Comparison of ENCODE assay signal across 29 cellular contexts in genomic region chr3:189070965-189071364, GRCh38.
"Had no signal": no experiment of that assay in that cellular context is flagged by ENCODE, and none has a peak within 500 bp of the region (broad histone marks: within the 10 kb centered on the region; RNA-seq: fewer than 3 reads in every experiment).

No MANE protein-coding gene starts in this region.

- H3K27me3 Mint-ChIP-seq: progenitor cell of endocrine pancreas; stimulated activated memory B cell treated with anti-CD40 and anti-IgM and Interleukin-4, amounts not matched to agents 10 μg/mL and 1 μg/mL and 100 μg/mL, for 72 hours; stimulated activated naive CD8-positive, alpha-beta T cell treated with anti-CD3 and anti-CD28 coated beads, Interleukin-15, amount 100 ng/mL, for 72 hours had no signal

- H3K4me3 ChIP-seq: neural progenitor cell, ovary, psoas muscle, right lobe of liver, sigmoid colon, suprapubic skin, testis, tibial artery, transverse colon, upper lobe of left lung, vagina had no signal

- DNase-seq: natural killer cell; occipital lobe; ovary; posterior cingulate gyrus; psoas muscle; right cardiac atrium; right lobe of liver; sigmoid colon; small intestine; stimulated activated CD4-positive, alpha-beta T cell treated with anti-CD3 and anti-CD28 coated beads, Interleukin-12 subunit alpha, Interleukin-12 subunit beta, amount 100 ng/mL, for 4 hours; stimulated activated CD4-positive, alpha-beta T cell treated with anti-CD3 and anti-CD28 coated beads, Interleukin-1b, Interleukin-23, amount 100 ng/mL, for 48 hours; stimulated activated CD4-positive, alpha-beta T cell treated with anti-CD3 and anti-CD28 coated beads, Interleukin-4, amount 100 ng/mL, for 1 hour; stimulated activated CD4-positive, alpha-beta T cell treated with anti-CD3 and anti-CD28 coated beads, Interleukin-4, amount 100 ng/mL, for 4 hours; stimulated activated CD8-positive, alpha-beta memory T cell treated with anti-CD3 and anti-CD28 coated beads, Interleukin-4, amount 100 ng/mL, for 48 hours; stimulated activated naive CD4-positive, alpha-beta T cell; stimulated activated naive CD8-positive, alpha-beta T cell treated with anti-CD3 and anti-CD28 coated beads, Interleukin-15, Interleukin-2, amounts not matched to agents 100 U/mL and 50 U/mL, for 24 hours; substantia nigra; testis; tibial artery; transverse colon; upper lobe of left lung had no signal

- H3K9me3 Mint-ChIP-seq: natural killer cell had no signal

- H3K36me3 ChIP-seq: neural progenitor cell, ovary, right lobe of liver, sigmoid colon, suprapubic skin, tibial artery, transverse colon, upper lobe of left lung, vagina had no signal

- H3K27me3 ChIP-seq: neural progenitor cell, ovary, right lobe of liver, sigmoid colon, suprapubic skin, testis, tibial artery, transverse colon, upper lobe of left lung, vagina had no signal

- H3K4me3 Mint-ChIP-seq: natural killer cell; nephron; neural progenitor cell; stimulated activated memory B cell treated with anti-CD40 and anti-IgM and Interleukin-4, amounts not matched to agents 10 μg/mL and 1 μg/mL and 100 μg/mL, for 72 hours; stimulated activated naive CD8-positive, alpha-beta T cell treated with anti-CD3 and anti-CD28 coated beads, Interleukin-15, amount 100 ng/mL, for 72 hours had no signal

- H3K27ac ChIP-seq: neural progenitor cell, ovary, parathyroid adenoma, psoas muscle, right lobe of liver, sigmoid colon, suprapubic skin, testis, tibial artery, transverse colon, upper lobe of left lung, vagina had no signal

- H3K4me1 ChIP-seq: neural progenitor cell, parathyroid adenoma, psoas muscle, right lobe of liver, sigmoid colon, suprapubic skin, testis, tibial artery, transverse colon, upper lobe of left lung, vagina had no signal

- H3K4me1 Mint-ChIP-seq: natural killer cell; nephron; neural progenitor cell; stimulated activated memory B cell treated with anti-CD40 and anti-IgM and Interleukin-4, amounts not matched to agents 10 μg/mL and 1 μg/mL and 100 μg/mL, for 72 hours had no signal

- H3K79me2 ChIP-seq: parathyroid adenoma had no signal

- H2AFZ ChIP-seq: neural progenitor cell, parathyroid adenoma had no signal

- H3K36me3 Mint-ChIP-seq: natural killer cell; neural progenitor cell; stimulated activated memory B cell treated with anti-CD40 and anti-IgM and Interleukin-4, amounts not matched to agents 10 μg/mL and 1 μg/mL and 100 μg/mL, for 72 hours had no signal

- H3K27ac Mint-ChIP-seq: natural killer cell; nephron; neural progenitor cell; progenitor cell of endocrine pancreas; stimulated activated memory B cell treated with anti-CD40 and anti-IgM and Interleukin-4, amounts not matched to agents 10 μg/mL and 1 μg/mL and 100 μg/mL, for 72 hours; stimulated activated naive CD8-positive, alpha-beta T cell treated with anti-CD3 and anti-CD28 coated beads, Interleukin-15, amount 100 ng/mL, for 72 hours had no signal

- H3K9ac ChIP-seq: neural progenitor cell, parathyroid adenoma had no signal

- H3K4me2 ChIP-seq: neural progenitor cell had no signal

- ATAC-seq: psoas muscle, right cardiac atrium had no signal

- H3K9me3 ChIP-seq: ovary, right lobe of liver, sigmoid colon, testis, vagina had no signal
